Comparison of ENCODE assay signal across 8 cellular contexts in the genomic region with DNA sequence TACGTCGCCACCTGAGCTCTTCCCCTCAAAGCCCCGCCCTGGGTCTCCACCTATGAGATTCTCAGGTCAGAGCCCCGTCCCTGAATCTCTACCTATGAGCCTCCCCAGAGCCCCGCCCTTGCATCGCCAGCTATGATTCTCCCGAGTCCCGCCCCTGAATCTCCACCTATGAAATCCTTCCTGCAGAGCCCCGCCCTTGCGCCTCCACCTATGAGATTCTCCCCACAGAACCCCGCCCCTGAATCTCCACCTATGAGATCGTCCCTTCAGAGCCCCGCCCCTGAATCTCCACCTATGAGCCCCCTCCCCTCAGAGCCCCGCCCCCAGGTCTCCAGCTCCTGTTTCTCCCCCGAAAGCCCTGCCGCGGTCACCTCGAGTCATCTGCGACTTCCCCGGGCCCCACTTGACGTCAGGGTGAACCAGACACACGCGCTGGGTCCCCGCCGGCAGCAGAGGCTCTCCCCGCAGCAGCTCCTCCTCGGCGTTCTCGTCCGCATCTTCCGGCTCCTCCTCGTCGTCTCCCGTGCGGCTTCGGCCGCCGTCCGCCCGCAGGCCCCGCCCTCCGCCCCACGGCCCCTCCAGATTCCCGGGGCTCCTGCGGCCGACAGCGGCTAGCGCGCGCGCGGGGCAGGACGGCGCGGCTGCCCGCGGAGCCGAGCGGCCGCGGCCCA. TPM values are rescaled to one million over a fixed set of nuclear protein-coding genes. Genes with fewer than 3 reads are reported as not detected.
A peak's percentile ranks its signal among the peaks of the same experiment; 100 is the strongest.
DNase-seq lines count a peak whose midpoint lies in the region; ATAC-seq and TF ChIP-seq lines count a peak whose summit lies in the region.

No MANE protein-coding gene starts in this region.

- DNase-seq in GM13977 (ENCODE audit: low spot score) (peak; percentile 97), RWPE2 (ENCODE audit: low spot score) (peak; percentile 100), astrocyte of the hippocampus (ENCODE audit: low read depth, low spot score) (peak; percentile 99), smooth muscle cell (lab: John Stamatoyannopoulos, UW; ENCODE audit: unreplicated experiment) (no peak), NCI-H2196 treated with DMSO at 0.1 percent for 48 hours (lab: John Stamatoyannopoulos, UW; ENCODE audit: unreplicated experiment) (no peak), COR-L47 (lab: John Stamatoyannopoulos, UW) (no peak)

- in situ Hi-C loops in GM13977 (cut with MboI; ENCODE audit: low pct_unique_long_range_greater_than_20kb, low sequenced_read_pairs, unreplicated experiment) = no loop called here

- peak; percentile 58 for ATAC-seq in HG02852 (IDR thresholded peaks at IDR 0.05; ENCODE audit: unreplicated experiment)
- ATAC-seq in RWPE2 (ENCODE audit: low read depth) = peak; percentile 73

- H3K9me3 ChIP-seq in RWPE2 (ENCODE audit: severe bottlenecking) (no peaks in the 10 kb centered on the region), smooth muscle cell (replicated peaks; ENCODE audit: low read depth) (no peaks in the 10 kb centered on the region)

- H3K4me1 ChIP-seq in RWPE2 (ENCODE audit: insufficient read depth, poor library complexity, severe bottlenecking) (no peaks in the 10 kb centered on the region), smooth muscle cell (ENCODE audit: low read depth) (peaks cover 5% of the 10 kb centered on the region)

- peaks cover 25% of the 10 kb centered on the region for H3K36me3 ChIP-seq in RWPE2 (ENCODE audit: low read depth)
- H3K36me3 ChIP-seq in smooth muscle cell (ENCODE audit: low read depth) = no peaks in the 10 kb centered on the region

- H3K79me2 ChIP-seq in smooth muscle cell (ENCODE audit: low read depth) = peaks cover 15% of the 10 kb centered on the region

- under 1% methylated on average over 31 of the region's 61 CpGs for WGBS in smooth muscle cell (ENCODE audit: low lambda C conversion rate)

- TF ChIP-seq CTCF in GM13977 (IDR thresholded peaks at IDR 0.05; ENCODE audit: extremely low read depth, insufficient read depth, missing control alignments) (no peak), RWPE2 (IDR thresholded peaks at IDR 0.05; ENCODE audit: poor library complexity, severe bottlenecking) (no peak), smooth muscle cell (IDR thresholded peaks at IDR 0.05; ENCODE audit: borderline replicate concordance, insufficient read depth, poor library complexity, severe bottlenecking) (no peak)

- H3K4me2 ChIP-seq in smooth muscle cell = peak overlapping the region; percentile 91

- H4K20me1 ChIP-seq in smooth muscle cell (ENCODE audit: low read depth) = peaks cover 13% of the 10 kb centered on the region

- peak overlapping the region; percentile 88 for H2AFZ ChIP-seq in smooth muscle cell (ENCODE audit: low read depth)

- peak overlapping the region; percentile 87 for H3K4me3 ChIP-seq in RWPE2 (ENCODE audit: severe bottlenecking)
- H3K4me3 ChIP-seq in iPS-11a (ENCODE audit: low read depth, low read length) = peak overlapping the region; percentile 74
- H3K4me3 ChIP-seq in smooth muscle cell = peak overlapping the region; percentile 85

- H3K27ac ChIP-seq in RWPE2 (ENCODE audit: poor library complexity, severe bottlenecking) = peak overlapping the region; percentile 70
- H3K27ac ChIP-seq in smooth muscle cell (ENCODE audit: low read depth) = peak overlapping the region; percentile 95

- H3F3A ChIP-seq in smooth muscle cell (ENCODE audit: low read depth) = peaks cover 3% of the 10 kb centered on the region

- H3K27me3 ChIP-seq in RWPE2 (ENCODE audit: insufficient read depth, poor library complexity, severe bottlenecking) (no peaks in the 10 kb centered on the region), smooth muscle cell (ENCODE audit: low read depth) (no peaks in the 10 kb centered on the region)

- peak overlapping the region; percentile 88 for H3K9ac ChIP-seq in smooth muscle cell (ENCODE audit: low read depth)

RNA-seq across cellular contexts. Expression of gene GTPBP6, which starts 0.4 kb away (rescaled TPM):
- 25.3 TPM in 2 replicates for total RNA-seq in smooth muscle cell
- polyA plus RNA-seq in smooth muscle cell = 45.7 and 59.5 TPM in 2 replicates

RNA-seq across cellular contexts. Expression of gene PLCXD1, which starts 37.0 kb away (rescaled TPM):
- total RNA-seq in smooth muscle cell = 6.2 and 7.0 TPM in 2 replicates
- 13.2 and 14.0 TPM in 2 replicates for polyA plus RNA-seq in smooth muscle cell

Comparison
In these comparisons a context has a peak if more than half of its experiments do, and no peak if none do; other contexts are left out.
1. DNase-seq: peak in GM13977 (single experiment), RWPE2 (single experiment) and astrocyte of the hippocampus (single experiment); none in smooth muscle cell (single experiment), NCI-H2196 treated with DMSO at 0.1 percent for 48 hours (single experiment) and COR-L47 (single experiment).
2. Peak in every context shown above with its lines, with median percentiles within 50 percentile points of each other: H3K4me3 ChIP-seq.